ENCODE assay signal across 24 cellular contexts in genomic region chr6:125212377-125212776, GRCh38. TPM values are rescaled to one million over a fixed set of nuclear protein-coding genes. Genes with fewer than 3 reads are reported as not detected.
"Had no signal": no experiment of that assay in that cellular context is flagged by ENCODE, and none has a peak within 500 bp of the region (broad histone marks: within the 10 kb centered on the region; RNA-seq: fewer than 3 reads in every experiment).

No MANE protein-coding gene starts in this region.

- H3K27ac ChIP-seq: cardiac muscle cell, hepatocyte, thyroid gland had no signal

- FAIRE-seq: islet of Langerhans had no signal

- H2AFZ ChIP-seq: hepatocyte had no signal

- H3K36me3 ChIP-seq: cardiac muscle cell, thyroid gland had no signal

- H3K27me3 ChIP-seq: cardiac muscle cell, hepatocyte, thyroid gland had no signal

- ATAC-seq: activated T-cell treated with anti-CD3 and anti-CD28 coated beads, Interleukin-2, amount 50 U/mL, for 4 hours; stimulated activated naive CD8-positive, alpha-beta T cell treated with anti-CD3 and anti-CD28 coated beads, Interleukin-15, Interleukin-2, amounts not matched to agents 100 U/mL and 50 U/mL, for 24 hours; WTC11 had no signal

- H3K4me3 ChIP-seq: cardiac muscle cell, hepatocyte, thyroid gland had no signal

- DNase-seq: activated CD8-positive, alpha-beta memory T cell treated with anti-CD3 and anti-CD28 coated beads for 24 hours; activated CD8-positive, alpha-beta memory T cell treated with anti-CD3 and anti-CD28 coated beads, Interleukin-2, amount 50 U/mL, for 48 hours; activated naive CD4-positive, alpha-beta T cell; activated T-cell treated with anti-CD3 and anti-CD28 coated beads, Interleukin-2, amount 50 U/mL, for 4 hours; effector CD8-positive, alpha-beta T cell; erythroblast; foreskin melanocyte; glutamatergic neuron; left cardiac atrium; mesendoderm; naive B cell; occipital lobe; retina; stimulated activated CD4-positive, alpha-beta T cell treated with anti-CD3 and anti-CD28 coated beads, Interleukin-4, amount 100 ng/mL, for 24 hours; stimulated activated naive CD8-positive, alpha-beta T cell treated with anti-CD3 and anti-CD28 coated beads, Interleukin-15, Interleukin-2, amounts not matched to agents 100 U/mL and 50 U/mL, for 24 hours; substantia nigra; T-helper 9 cell had no signal

- H3K9me3 ChIP-seq: thyroid gland had no signal

RNA-seq across cellular contexts. Expression of gene TPD52L1, which starts 58.8 kb away (rescaled TPM):
- total RNA-seq: activated T-helper 2 cell treated with anti-CD3 and anti-CD28 coated beads, Interferon-gamma antibody, Interleukin-2, Interleukin-4, amounts not matched to agents 10 μg/mL and 5 μg/mL and 100 μg/mL, durations not matched to agents 14 hours and 24 hours and 36 hours; T-helper 1 cell treated with Interleukin-12 subunit alpha and Interleukin-12 subunit beta and Interleukin-4 antibody, amounts not matched to agents 30 ng/mL and 1 ng/mL, for 36 hours had no signal
